In the genomic region with DNA sequence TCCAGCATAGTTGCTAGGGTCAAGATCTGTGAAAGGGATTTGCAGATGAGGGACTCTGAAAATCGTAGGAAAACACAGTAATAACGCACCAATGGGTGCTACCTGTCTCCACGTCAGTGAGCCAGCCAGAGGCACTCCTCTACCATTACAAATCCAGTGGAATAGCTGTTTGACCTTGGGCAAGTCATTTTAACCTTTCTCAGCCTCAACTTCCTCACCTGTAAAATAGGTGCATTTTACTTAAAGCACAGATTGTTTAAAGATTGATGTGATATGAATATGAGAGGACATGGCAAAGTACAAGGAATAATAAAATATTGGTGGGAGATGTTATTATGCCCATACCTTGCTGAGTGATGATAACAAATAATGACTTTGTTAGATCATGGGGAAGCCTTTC, we compare ENCODE assay signal across 11 cellular contexts.
"Had no signal": no experiment of that assay in that cellular context is flagged by ENCODE, and none has a peak within 500 bp of the region (broad histone marks: within the 10 kb centered on the region; RNA-seq: fewer than 3 reads in every experiment).

No MANE protein-coding gene starts in this region.

- H3K9me3 ChIP-seq: HAP-1 had no signal

- H3K4me2 ChIP-seq: GM23338 had no signal

- H3K27ac Mint-ChIP-seq: GM23338, H9, HFFc6 had no signal

- H3K9me3 Mint-ChIP-seq: GM23338, H9 had no signal

- H3K9ac ChIP-seq: GM23248 had no signal

- H3K27ac ChIP-seq: GM23248 had no signal

- H2AFZ ChIP-seq: GM23248, GM23338 had no signal

- H3K4me3 Mint-ChIP-seq: GM23338, H9, HFFc6 had no signal

- DNase-seq: GM23248, GOT3, H7, H9, HCEC 1CT, HFFc6 had no signal

- FAIRE-seq: H1, H54 had no signal

- H3K36me3 ChIP-seq: HAP-1 had no signal

- H3K4me3 ChIP-seq: GM23248, GM23338, HAP-1 had no signal

- H3K4me1 ChIP-seq: HAP-1 had no signal

- ATAC-seq: GM23338, HCT116 had no signal
